Comparison of ENCODE assay signal across 1 cellular context in the genomic region with DNA sequence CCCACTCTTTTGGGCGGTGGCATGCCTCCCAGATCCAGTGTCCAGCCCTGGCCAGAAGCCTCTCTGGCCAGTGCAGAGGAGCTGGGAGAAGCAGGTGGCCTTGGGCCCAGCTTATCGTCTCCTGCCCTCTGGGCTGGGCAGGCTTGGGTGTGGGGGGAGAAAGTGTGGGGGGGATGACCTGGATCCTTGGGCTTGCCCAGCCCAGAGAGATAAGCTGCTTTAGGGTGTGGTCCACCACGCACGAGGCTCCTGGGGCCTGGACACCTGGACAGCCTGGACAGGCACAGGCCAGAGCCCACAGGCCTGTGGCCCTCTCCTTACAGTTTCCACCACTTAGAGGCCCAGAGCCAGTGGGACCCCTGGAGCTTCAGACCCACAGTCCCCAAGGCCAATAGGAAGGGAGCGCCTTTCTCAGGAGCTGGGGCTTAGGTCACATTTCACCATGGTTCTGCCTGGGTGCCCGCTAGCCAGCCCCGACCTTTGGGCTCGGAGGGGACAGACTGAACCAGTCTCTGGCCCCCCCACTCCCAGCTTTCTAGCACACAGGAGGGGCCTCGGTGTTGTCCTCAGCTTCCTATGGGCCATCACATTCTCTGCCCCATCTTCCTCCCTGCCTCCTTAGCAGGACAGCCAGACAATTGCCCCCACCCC.
A peak's percentile ranks its signal among the peaks of the same experiment; 100 is the strongest.
TF ChIP-seq lines count a peak whose summit lies in the region.

No MANE protein-coding gene starts in this region.

TF ChIP-seq in K562, 482 proteins besides CTCF, POLR2A, EP300 and RAD21 (continued from another document and continues in another):
- TF ChIP-seq ZNF197 (CRISPR knock-in tag; IDR thresholded peaks at IDR 0.05; ENCODE audit: low read depth) (no peak), MYC (IDR thresholded peaks at IDR 0.05; ENCODE audit: low read depth, low read length) (peak; percentile 57; the same call in 1 of the 2 replicates), MYC (CRISPR knock-in tag; IDR thresholded peaks at IDR 0.05; ENCODE audit: borderline replicate concordance, low read depth) (no peak), NCOA2 (IDR thresholded peaks at IDR 0.05; ENCODE audit: partially characterized antibody in 2 of 2) (no peak), JUND (IDR thresholded peaks at IDR 0.05; ENCODE audit: borderline replicate concordance, low read depth, low read length) (no peak), JUND (tag; IDR thresholded peaks at IDR 0.05; ENCODE audit: borderline replicate concordance, low read depth, low read length) (no peak; the same call in 2 of the 3 replicates), ZC3H4 (CRISPR knock-in tag; IDR thresholded peaks at IDR 0.05; ENCODE audit: borderline replicate concordance) (no peak), ZNF311 (CRISPR knock-in tag; IDR thresholded peaks at IDR 0.05) (no peak), EP400 (IDR thresholded peaks at IDR 0.05) (no peak), STAT5A (IDR thresholded peaks at IDR 0.05; ENCODE audit: borderline replicate concordance, low read length) (0 out of 2 replicates have a peak, but pooled peaks have one; percentile 34), KDM1A (IDR thresholded peaks at IDR 0.05) (no peak), U2AF1 (optimal IDR thresholded peaks at IDR 0.05; ENCODE audit: low read depth, low read length) (no peak), ZNF282 (CRISPR knock-in tag; IDR thresholded peaks at IDR 0.05) (no peak), RNF2 (IDR thresholded peaks at IDR 0.05) (no peak), NFE2 (IDR thresholded peaks at IDR 0.05; ENCODE audit: low read depth) (no peak), NONO (IDR thresholded peaks at IDR 0.05; ENCODE audit: low read depth in 2 of 2, low read length in 1 of 2) (0 out of 4 replicates have a peak, but pooled peaks of 1 of the 2 experiments have one; percentile 26), ZNF263 (CRISPR knock-in tag; IDR thresholded peaks at IDR 0.05; ENCODE audit: borderline replicate concordance) (0 out of 2 replicates have a peak, but pooled peaks have one; percentile 22), POLR2B (IDR thresholded peaks at IDR 0.05; ENCODE audit: low read depth, partially characterized antibody) (no peak), CREB1 (IDR thresholded peaks at IDR 0.05) (no peak), CREB1 (CRISPR knock-in tag; IDR thresholded peaks at IDR 0.05) (no peak), ZNF583 (CRISPR knock-in tag; IDR thresholded peaks at IDR 0.05) (peak; percentile 14; the same call in 1 of the 2 replicates), ZNF384 (IDR thresholded peaks at IDR 0.05; ENCODE audit: low read depth, low read length) (no peak), KLF1 (tag; IDR thresholded peaks at IDR 0.05) (peak; percentile 88), ZFX (CRISPR knock-in tag; IDR thresholded peaks at IDR 0.05) (peak; percentile 89), ARID1B (IDR thresholded peaks at IDR 0.05) (peak; percentile 77), TAF9B (IDR thresholded peaks at IDR 0.05; ENCODE audit: partially characterized antibody) (no peak), RFX7 (CRISPR knock-in tag; IDR thresholded peaks at IDR 0.05) (no peak), HDAC2 (IDR thresholded peaks at IDR 0.05) (no peak), RFX5 (IDR thresholded peaks at IDR 0.05; ENCODE audit: low read depth, low read length) (no peak), CBX2 (IDR thresholded peaks at IDR 0.05; ENCODE audit: insufficient read depth, low read length, poor library complexity, severe bottlenecking) (no peak), TEAD4 (IDR thresholded peaks at IDR 0.05; ENCODE audit: low read length) (peak; percentile 74), TEAD4 (CRISPR knock-in tag; IDR thresholded peaks at IDR 0.05; ENCODE audit: borderline replicate concordance) (no peak), ZFP30 (CRISPR knock-in tag; IDR thresholded peaks at IDR 0.05; ENCODE audit: borderline replicate concordance) (no peak), JUNB (CRISPR knock-in tag; conservative IDR thresholded peaks at IDR 0.05) (no peak), ZNF57 (CRISPR knock-in tag; IDR thresholded peaks at IDR 0.05) (no peak), TAF1 (IDR thresholded peaks at IDR 0.05; ENCODE audit: control insufficient read depth, extremely low read depth, insufficient read depth, low read length, severe bottlenecking) (no peak), FOS (IDR thresholded peaks at IDR 0.05; ENCODE audit: extremely low read depth, insufficient read length) (no peak), SMARCE1 (IDR thresholded peaks at IDR 0.05) (no peak), ZNF140 (CRISPR knock-in tag; IDR thresholded peaks at IDR 0.05) (no peak)
- TF ChIP-seq, protein P1, sequence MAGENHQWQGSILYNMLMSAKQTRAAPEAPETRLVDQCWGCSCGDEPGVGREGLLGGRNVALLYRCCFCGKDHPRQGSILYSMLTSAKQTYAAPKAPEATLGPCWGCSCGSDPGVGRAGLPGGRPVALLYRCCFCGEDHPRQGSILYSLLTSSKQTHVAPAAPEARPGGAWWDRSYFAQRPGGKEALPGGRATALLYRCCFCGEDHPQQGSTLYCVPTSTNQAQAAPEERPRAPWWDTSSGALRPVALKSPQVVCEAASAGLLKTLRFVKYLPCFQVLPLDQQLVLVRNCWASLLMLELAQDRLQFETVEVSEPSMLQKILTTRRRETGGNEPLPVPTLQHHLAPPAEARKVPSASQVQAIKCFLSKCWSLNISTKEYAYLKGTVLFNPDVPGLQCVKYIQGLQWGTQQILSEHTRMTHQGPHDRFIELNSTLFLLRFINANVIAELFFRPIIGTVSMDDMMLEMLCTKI (IDR thresholded peaks at IDR 0.05; ENCODE audit: partially characterized antibody) = no peak
- TF ChIP-seq, protein P2, sequence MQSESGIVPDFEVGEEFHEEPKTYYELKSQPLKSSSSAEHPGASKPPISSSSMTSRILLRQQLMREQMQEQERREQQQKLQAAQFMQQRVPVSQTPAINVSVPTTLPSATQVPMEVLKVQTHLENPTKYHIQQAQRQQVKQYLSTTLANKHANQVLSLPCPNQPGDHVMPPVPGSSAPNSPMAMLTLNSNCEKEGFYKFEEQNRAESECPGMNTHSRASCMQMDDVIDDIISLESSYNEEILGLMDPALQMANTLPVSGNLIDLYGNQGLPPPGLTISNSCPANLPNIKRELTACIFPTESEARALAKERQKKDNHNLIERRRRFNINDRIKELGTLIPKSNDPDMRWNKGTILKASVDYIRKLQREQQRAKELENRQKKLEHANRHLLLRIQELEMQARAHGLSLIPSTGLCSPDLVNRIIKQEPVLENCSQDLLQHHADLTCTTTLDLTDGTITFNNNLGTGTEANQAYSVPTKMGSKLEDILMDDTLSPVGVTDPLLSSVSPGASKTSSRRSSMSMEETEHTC (IDR thresholded peaks at IDR 0.05) = no peak
- TF ChIP-seq, protein P3, sequence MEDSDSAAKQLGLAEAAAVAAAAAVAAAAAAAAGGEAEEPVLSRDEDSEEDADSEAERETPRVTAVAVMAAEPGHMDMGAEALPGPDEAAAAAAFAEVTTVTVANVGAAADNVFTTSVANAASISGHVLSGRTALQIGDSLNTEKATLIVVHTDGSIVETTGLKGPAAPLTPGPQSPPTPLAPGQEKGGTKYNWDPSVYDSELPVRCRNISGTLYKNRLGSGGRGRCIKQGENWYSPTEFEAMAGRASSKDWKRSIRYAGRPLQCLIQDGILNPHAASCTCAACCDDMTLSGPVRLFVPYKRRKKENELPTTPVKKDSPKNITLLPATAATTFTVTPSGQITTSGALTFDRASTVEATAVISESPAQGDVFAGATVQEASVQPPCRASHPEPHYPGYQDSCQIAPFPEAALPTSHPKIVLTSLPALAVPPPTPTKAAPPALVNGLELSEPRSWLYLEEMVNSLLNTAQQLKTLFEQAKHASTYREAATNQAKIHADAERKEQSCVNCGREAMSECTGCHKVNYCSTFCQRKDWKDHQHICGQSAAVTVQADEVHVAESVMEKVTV (CRISPR knock-in tag; IDR thresholded peaks at IDR 0.05) = no peak
- TF ChIP-seq, protein P4, sequence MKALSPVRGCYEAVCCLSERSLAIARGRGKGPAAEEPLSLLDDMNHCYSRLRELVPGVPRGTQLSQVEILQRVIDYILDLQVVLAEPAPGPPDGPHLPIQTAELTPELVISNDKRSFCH (CRISPR knock-in tag; IDR thresholded peaks at IDR 0.05) = no peak
- TF ChIP-seq, protein P4 (tag; IDR thresholded peaks at IDR 0.05) = no peak
- TF ChIP-seq, protein P5, sequence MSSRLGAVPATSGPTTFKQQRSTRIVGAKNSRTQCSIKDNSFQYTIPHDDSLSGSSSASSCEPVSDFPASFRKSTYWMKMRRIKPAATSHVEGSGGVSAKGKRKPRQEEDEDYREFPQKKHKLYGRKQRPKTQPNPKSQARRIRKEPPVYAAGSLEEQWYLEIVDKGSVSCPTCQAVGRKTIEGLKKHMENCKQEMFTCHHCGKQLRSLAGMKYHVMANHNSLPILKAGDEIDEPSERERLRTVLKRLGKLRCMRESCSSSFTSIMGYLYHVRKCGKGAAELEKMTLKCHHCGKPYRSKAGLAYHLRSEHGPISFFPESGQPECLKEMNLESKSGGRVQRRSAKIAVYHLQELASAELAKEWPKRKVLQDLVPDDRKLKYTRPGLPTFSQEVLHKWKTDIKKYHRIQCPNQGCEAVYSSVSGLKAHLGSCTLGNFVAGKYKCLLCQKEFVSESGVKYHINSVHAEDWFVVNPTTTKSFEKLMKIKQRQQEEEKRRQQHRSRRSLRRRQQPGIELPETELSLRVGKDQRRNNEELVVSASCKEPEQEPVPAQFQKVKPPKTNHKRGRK (tag; IDR thresholded peaks at IDR 0.05) = no peak
- TF ChIP-seq, protein P6, sequence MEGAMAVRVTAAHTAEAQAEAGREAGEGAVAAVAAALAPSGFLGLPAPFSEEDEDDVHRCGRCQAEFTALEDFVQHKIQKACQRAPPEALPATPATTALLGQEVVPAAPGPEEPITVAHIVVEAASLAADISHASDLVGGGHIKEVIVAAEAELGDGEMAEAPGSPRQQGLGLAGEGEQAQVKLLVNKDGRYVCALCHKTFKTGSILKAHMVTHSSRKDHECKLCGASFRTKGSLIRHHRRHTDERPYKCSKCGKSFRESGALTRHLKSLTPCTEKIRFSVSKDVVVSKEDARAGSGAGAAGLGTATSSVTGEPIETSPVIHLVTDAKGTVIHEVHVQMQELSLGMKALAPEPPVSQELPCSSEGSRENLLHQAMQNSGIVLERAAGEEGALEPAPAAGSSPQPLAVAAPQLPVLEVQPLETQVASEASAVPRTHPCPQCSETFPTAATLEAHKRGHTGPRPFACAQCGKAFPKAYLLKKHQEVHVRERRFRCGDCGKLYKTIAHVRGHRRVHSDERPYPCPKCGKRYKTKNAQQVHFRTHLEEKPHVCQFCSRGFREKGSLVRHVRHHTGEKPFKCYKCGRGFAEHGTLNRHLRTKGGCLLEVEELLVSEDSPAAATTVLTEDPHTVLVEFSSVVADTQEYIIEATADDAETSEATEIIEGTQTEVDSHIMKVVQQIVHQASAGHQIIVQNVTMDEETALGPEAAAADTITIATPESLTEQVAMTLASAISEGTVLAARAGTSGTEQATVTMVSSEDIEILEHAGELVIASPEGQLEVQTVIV (CRISPR knock-in tag; IDR thresholded peaks at IDR 0.05; ENCODE audit: borderline replicate concordance) = no peak
- TF ChIP-seq, protein P7, sequence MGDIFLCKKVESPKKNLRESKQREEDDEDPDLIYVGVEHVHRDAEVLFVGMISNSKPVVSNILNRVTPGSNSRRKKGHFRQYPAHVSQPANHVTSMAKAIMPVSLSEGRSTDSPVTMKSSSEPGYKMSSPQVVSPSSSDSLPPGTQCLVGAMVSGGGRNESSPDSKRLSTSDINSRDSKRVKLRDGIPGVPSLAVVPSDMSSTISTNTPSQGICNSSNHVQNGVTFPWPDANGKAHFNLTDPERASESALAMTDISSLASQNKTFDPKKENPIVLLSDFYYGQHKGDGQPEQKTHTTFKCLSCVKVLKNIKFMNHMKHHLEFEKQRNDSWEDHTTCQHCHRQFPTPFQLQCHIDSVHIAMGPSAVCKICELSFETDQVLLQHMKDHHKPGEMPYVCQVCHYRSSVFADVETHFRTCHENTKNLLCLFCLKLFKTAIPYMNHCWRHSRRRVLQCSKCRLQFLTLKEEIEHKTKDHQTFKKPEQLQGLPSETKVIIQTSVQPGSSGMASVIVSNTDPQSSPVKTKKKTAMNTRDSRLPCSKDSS (IDR thresholded peaks at IDR 0.05; ENCODE audit: low read depth, partially characterized antibody) = no peak
- TF ChIP-seq, protein P8, sequence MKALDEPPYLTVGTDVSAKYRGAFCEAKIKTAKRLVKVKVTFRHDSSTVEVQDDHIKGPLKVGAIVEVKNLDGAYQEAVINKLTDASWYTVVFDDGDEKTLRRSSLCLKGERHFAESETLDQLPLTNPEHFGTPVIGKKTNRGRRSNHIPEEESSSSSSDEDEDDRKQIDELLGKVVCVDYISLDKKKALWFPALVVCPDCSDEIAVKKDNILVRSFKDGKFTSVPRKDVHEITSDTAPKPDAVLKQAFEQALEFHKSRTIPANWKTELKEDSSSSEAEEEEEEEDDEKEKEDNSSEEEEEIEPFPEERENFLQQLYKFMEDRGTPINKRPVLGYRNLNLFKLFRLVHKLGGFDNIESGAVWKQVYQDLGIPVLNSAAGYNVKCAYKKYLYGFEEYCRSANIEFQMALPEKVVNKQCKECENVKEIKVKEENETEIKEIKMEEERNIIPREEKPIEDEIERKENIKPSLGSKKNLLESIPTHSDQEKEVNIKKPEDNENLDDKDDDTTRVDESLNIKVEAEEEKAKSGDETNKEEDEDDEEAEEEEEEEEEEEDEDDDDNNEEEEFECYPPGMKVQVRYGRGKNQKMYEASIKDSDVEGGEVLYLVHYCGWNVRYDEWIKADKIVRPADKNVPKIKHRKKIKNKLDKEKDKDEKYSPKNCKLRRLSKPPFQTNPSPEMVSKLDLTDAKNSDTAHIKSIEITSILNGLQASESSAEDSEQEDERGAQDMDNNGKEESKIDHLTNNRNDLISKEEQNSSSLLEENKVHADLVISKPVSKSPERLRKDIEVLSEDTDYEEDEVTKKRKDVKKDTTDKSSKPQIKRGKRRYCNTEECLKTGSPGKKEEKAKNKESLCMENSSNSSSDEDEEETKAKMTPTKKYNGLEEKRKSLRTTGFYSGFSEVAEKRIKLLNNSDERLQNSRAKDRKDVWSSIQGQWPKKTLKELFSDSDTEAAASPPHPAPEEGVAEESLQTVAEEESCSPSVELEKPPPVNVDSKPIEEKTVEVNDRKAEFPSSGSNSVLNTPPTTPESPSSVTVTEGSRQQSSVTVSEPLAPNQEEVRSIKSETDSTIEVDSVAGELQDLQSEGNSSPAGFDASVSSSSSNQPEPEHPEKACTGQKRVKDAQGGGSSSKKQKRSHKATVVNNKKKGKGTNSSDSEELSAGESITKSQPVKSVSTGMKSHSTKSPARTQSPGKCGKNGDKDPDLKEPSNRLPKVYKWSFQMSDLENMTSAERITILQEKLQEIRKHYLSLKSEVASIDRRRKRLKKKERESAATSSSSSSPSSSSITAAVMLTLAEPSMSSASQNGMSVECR (CRISPR knock-in tag; IDR thresholded peaks at IDR 0.05) = no peak
- TF ChIP-seq, protein P9, sequence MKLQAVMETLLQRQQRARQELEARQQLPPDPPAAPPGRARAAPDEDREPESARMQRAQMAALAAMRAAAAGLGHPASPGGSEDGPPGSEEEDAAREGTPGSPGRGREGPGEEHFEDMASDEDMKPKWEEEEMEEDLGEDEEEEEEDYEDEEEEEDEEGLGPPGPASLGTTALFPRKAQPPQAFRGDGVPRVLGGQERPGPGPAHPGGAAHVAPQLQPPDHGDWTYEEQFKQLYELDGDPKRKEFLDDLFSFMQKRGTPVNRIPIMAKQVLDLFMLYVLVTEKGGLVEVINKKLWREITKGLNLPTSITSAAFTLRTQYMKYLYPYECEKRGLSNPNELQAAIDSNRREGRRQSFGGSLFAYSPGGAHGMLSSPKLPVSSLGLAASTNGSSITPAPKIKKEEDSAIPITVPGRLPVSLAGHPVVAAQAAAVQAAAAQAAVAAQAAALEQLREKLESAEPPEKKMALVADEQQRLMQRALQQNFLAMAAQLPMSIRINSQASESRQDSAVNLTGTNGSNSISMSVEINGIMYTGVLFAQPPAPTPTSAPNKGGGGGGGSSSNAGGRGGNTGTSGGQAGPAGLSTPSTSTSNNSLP (IDR thresholded peaks at IDR 0.05; ENCODE audit: borderline replicate concordance, low read depth, low read length) = no peak
